In the genomic region with DNA sequence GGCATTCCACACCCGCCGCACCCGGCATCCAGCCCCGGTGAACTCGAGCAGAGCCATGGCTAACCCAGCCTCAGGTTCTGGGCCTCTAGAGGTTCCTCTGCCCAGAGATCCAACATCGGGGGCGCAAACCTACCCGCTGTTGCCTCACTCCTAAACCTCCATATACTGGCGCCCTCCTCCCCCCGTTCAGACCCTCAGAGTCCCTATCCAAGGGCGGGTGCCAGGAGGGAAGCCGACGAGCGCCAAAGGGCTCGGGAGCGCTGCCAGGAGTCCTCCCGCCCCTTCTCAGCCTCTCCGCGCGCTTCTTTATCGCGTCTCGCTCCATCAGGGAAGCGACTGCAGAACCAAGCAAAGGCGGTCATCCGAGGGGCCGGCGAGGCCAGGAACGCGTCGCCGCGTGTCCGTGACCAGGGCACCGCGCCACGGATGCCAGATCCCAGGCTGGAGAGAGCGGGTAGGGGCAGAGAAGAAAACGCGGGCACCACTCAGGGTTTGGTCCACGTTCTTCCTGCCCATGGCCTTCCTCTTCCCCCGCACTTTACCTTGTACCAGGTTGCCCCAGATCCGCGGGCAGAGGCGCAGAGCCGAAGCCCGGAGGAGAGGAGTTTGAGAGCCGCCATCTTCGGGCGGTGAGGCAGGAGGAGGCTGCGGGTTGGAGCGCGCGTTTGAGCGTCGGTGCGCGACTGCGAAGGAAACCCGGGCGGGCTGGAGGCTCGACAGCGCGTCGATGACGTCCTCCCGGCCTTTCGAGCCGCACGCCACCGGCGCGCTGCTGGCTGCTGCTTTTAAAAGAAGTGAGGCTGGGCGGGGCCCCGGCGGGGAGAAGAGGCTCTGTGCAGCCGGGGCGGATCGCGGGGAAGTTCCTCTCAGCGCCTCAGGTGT, we compare ENCODE assay signal across 8 cellular contexts. TPM values are rescaled to one million over a fixed set of nuclear protein-coding genes. Genes with fewer than 3 reads are reported as not detected.
A peak's percentile ranks its signal among the peaks of the same experiment; 100 is the strongest.
DNase-seq lines count a peak whose midpoint lies in the region; ATAC-seq and TF ChIP-seq lines count a peak whose summit lies in the region.

A gene (minus strand): TSS at position 687 of the 882 bp plus-strand sequence. CDS start 67 bp downstream, at position 620.

- no peak; the same call in 1 of the 2 replicates for TF ChIP-seq CTCF in OCI-LY7 (conservative IDR thresholded peaks at IDR 0.05; ENCODE audit: low read length)

- ATAC-seq in GM21526 (IDR thresholded peaks at IDR 0.05; ENCODE audit: low FRiP score, unreplicated experiment) (peak; percentile 94), esophagus mucosa (peak; percentile 95)

- H3K27ac ChIP-seq in OCI-LY7 (ENCODE audit: low read depth, low read length, poor library complexity, severe bottlenecking) (peak within 1 kb of the TSS; percentile 32), muscle layer of colon (ENCODE audit: low read depth, low read length) (peak within 1 kb of the TSS; percentile 95)

- H3K79me2 ChIP-seq in OCI-LY7 (ENCODE audit: insufficient read depth, low read depth, low read length): peaks cover 14% of the 10 kb centered on the region; the same call in 1 of the 2 replicates

- H3K27me3 ChIP-seq in muscle layer of colon (ENCODE audit: control insufficient read depth in 1 of 2, insufficient read depth in 2 of 2, low read length in 2 of 2): no peaks in the 10 kb centered on the region

- POLR2A ChIA-PET in OCI-LY7 (lab: Charles Lee): interaction anchor here (0.6 to 1.8 kb wide), 7 partner anchors 11 to 1149 kb away, joined by 3 to 6 read pairs (median 3); a partner anchor contains a TSS

- H3K9me3 ChIP-seq in OCI-LY7 (ENCODE audit: low read length): no peaks in the 10 kb centered on the region
- H3K9me3 ChIP-seq in muscle layer of colon (ENCODE audit: low read length): no peaks in the 10 kb centered on the region

- BruUV-seq in OCI-LY7 (replicated peaks; lab: Mats Ljungman, UMichigan): no TSS peak

- peak within 1 kb of the TSS; percentile 99 for H2AFZ ChIP-seq in OCI-LY7 (ENCODE audit: low read length)

- H3K4me3 ChIP-seq in OCI-LY7 (ENCODE audit: low read depth, low read length, poor library complexity, severe bottlenecking) (peak within 1 kb of the TSS; percentile 80), muscle layer of colon (ENCODE audit: low read depth in 1 of 2, low read length in 2 of 2) (peak within 1 kb of the TSS; percentile 70 to 80)

- no peaks in the 10 kb centered on the region for H3K9me2 ChIP-seq in OCI-LY7 (ENCODE audit: insufficient read depth, low read length)

- H4K20me1 ChIP-seq in OCI-LY7 (ENCODE audit: insufficient read depth, low read length): peaks cover 4% of the 10 kb centered on the region

- DNase-seq in DMS 273 treated with DMSO at 0.1 percent for 48 hours (lab: John Stamatoyannopoulos, UW) (peak; percentile 46), HuH-7 (ENCODE audit: low spot score) (peak; percentile 43), OCI-LY7 (ENCODE audit: low spot score) (peak; percentile 92), activated T-cell treated with anti-CD3 and anti-CD28 coated beads for 48 hours (ENCODE audit: low read depth) (peak; percentile 91)
- DNase-seq in stimulated activated CD8-positive, alpha-beta memory T cell treated with anti-CD3 and anti-CD28 coated beads, Interleukin-7, amount 100 ng/mL, for 24 hours (ENCODE audit: low read depth): peak; percentile 84

- H3K9ac ChIP-seq in muscle layer of colon (ENCODE audit: low read length): peak within 1 kb of the TSS; percentile 66

- H3K36me3 ChIP-seq in OCI-LY7 (ENCODE audit: insufficient read depth, low read length) (peaks cover 4% of the 10 kb centered on the region; the same call in 1 of the 2 replicates), muscle layer of colon (ENCODE audit: insufficient read depth, low read length) (no peaks in the 10 kb centered on the region)

- H3K4me1 ChIP-seq in OCI-LY7 (ENCODE audit: insufficient read depth, low read length, poor library complexity, severe bottlenecking): peaks cover 24% of the 10 kb centered on the region
- peaks cover 20% of the 10 kb centered on the region for H3K4me1 ChIP-seq in muscle layer of colon (ENCODE audit: insufficient read depth, low read length)

- CTCF ChIA-PET in OCI-LY7 (lab: Charles Lee; ENCODE audit: unreplicated experiment): no interaction called here

- peak within 1 kb of the TSS; percentile 84 for H3K4me2 ChIP-seq in OCI-LY7 (ENCODE audit: low read length)

- intact Hi-C loops in OCI-LY7 (cut with micrococcal nuclease; ENCODE audit: unreplicated experiment): loop anchor here (1.0 kb wide), 1 partner anchor 34 kb away; a partner anchor contains a TSS

RNA-seq across cellular contexts. Expression of the gene that starts here (rescaled TPM):
- 22.5 and 27.0 TPM in 2 replicates for total RNA-seq in OCI-LY7 (2014; rRNA removed; shearing (Covaris generic))
- total RNA-seq in OCI-LY7 (2022) (41.3 and 43.4 TPM in 2 replicates), esophagus mucosa (27.0 TPM)

Comparison
In these comparisons a context has a peak if more than half of its experiments do, and no peak if none do; other contexts are left out.
1. Peak in every context shown above with its lines: DNase-seq, ATAC-seq, H3K4me3 ChIP-seq and H3K27ac ChIP-seq.